Comparison of ENCODE assay signal across 1 cellular context in genomic region chr1:223815020-223815853, GRCh38.
TF ChIP-seq lines count a peak whose summit lies in the region.

No MANE protein-coding gene starts in this region.

TF ChIP-seq in IMR-90, 13 proteins besides CTCF, POLR2A, EP300 and RAD21:
- TF ChIP-seq MAFK (IDR thresholded peaks at IDR 0.05; ENCODE audit: low read depth, low read length) (no peak), USF2 (IDR thresholded peaks at IDR 0.05; ENCODE audit: low read depth, low read length) (no peak), MXI1 (IDR thresholded peaks at IDR 0.05; ENCODE audit: borderline replicate concordance, low read depth, low read length) (no peak), MAZ (IDR thresholded peaks at IDR 0.05; ENCODE audit: borderline replicate concordance, low read depth, low read length) (no peak), NFE2L2 (IDR thresholded peaks at IDR 0.05; ENCODE audit: low read depth, low read length) (no peak), RCOR1 (IDR thresholded peaks at IDR 0.05; ENCODE audit: insufficient replicate concordance, low read length) (no peak), CEBPB (IDR thresholded peaks at IDR 0.05; ENCODE audit: low read depth, low read length) (no peak), FOS (IDR thresholded peaks at IDR 0.05; ENCODE audit: low read depth, low read length) (no peak), BHLHE40 (IDR thresholded peaks at IDR 0.05; ENCODE audit: low read depth, low read length) (no peak), ELK1 (IDR thresholded peaks at IDR 0.05; ENCODE audit: borderline replicate concordance, low read depth, low read length) (no peak), CHD1 (IDR thresholded peaks at IDR 0.05; ENCODE audit: low read depth, low read length) (no peak), SMC3 (IDR thresholded peaks at IDR 0.05; ENCODE audit: low read depth, low read length) (no peak), RFX5 (IDR thresholded peaks at IDR 0.05; ENCODE audit: low read depth, low read length) (no peak)
